Comparison of ENCODE assay signal across 19 cellular contexts in genomic region chr11:78190871-78191538, GRCh38. TPM values are rescaled to one million over a fixed set of nuclear protein-coding genes. Genes with fewer than 3 reads are reported as not detected.
A peak's percentile ranks its signal among the peaks of the same experiment; 100 is the strongest.
DNase-seq lines count a peak whose midpoint lies in the region; ATAC-seq and TF ChIP-seq lines count a peak whose summit lies in the region.
"Had no signal": no experiment of that assay in that cellular context is flagged by ENCODE, and none has a peak within 500 bp of the region (broad histone marks: within the 10 kb centered on the region; RNA-seq: fewer than 3 reads in every experiment).

No MANE protein-coding gene starts in this region.

- H3K27me3 ChIP-seq in thoracic aorta (replicated peaks; ENCODE audit: insufficient read depth): no peaks in the 10 kb centered on the region

- peaks cover 62% of the 10 kb centered on the region for H3K4me1 Mint-ChIP-seq in activated naive CD4-positive, alpha-beta T cell treated with anti-CD3 and anti-CD28 coated beads, Interleukin-2, amount 10 ng/mL, durations not matched to agents 7 days and 5 days
- peaks cover 72% of the 10 kb centered on the region for H3K4me1 Mint-ChIP-seq in activated T-helper 1 cell treated with anti-CD3 and anti-CD28 coated beads, Interleukin-12 subunit alpha, Interleukin-12 subunit beta, Interleukin-2, Interleukin-4 antibody, amounts not matched to agents 30 ng/mL and 10 ng/mL and 1 ng/mL, durations not matched to agents 14 hours and 24 hours and 36 hours (ENCODE audit: low read depth)
- peaks cover 38 to 81% (median 65%) of the 10 kb centered on the region in 4 donors for H3K4me1 Mint-ChIP-seq in naive thymus-derived CD8-positive, alpha-beta T cell

- H3K4me3 ChIP-seq in thoracic aorta: peak overlapping the region; percentile 95

- peaks cover 45 to 75% of the 10 kb centered on the region in 2 donors for H3K4me1 ChIP-seq in thoracic aorta (ENCODE audit: control insufficient read depth in 1 of 2, low read depth in 2 of 2)

- H3K27me3 Mint-ChIP-seq in activated naive CD4-positive, alpha-beta T cell treated with anti-CD3 and anti-CD28 coated beads, Interleukin-2, amount 10 ng/mL, durations not matched to agents 7 days and 5 days: no peaks in the 10 kb centered on the region
- no peaks in the 10 kb centered on the region for H3K27me3 Mint-ChIP-seq in activated T-helper 1 cell treated with anti-CD3 and anti-CD28 coated beads, Interleukin-12 subunit alpha, Interleukin-12 subunit beta, Interleukin-2, Interleukin-4 antibody, amounts not matched to agents 30 ng/mL and 10 ng/mL and 1 ng/mL, durations not matched to agents 14 hours and 24 hours and 36 hours (ENCODE audit: insufficient read depth)
- H3K27me3 Mint-ChIP-seq in naive thymus-derived CD8-positive, alpha-beta T cell: no peaks in the 10 kb centered on the region
- H3K27me3 Mint-ChIP-seq: effector memory CD8-positive, alpha-beta T cell; stimulated activated naive B cell treated with anti-CD40 and anti-IgM and Interleukin-4, amounts not matched to agents 10 μg/mL and 1 μg/mL and 100 μg/mL, for 72 hours had no signal

- intact Hi-C loops in activated T-helper 1 cell treated with anti-CD3 and anti-CD28 coated beads, Interleukin-12 subunit alpha, Interleukin-12 subunit beta, Interleukin-2, Interleukin-4 antibody, amounts not matched to agents 30 ng/mL and 10 ng/mL and 1 ng/mL, durations not matched to agents 14 hours and 24 hours and 36 hours (cut with micrococcal nuclease): no loop called here

- H3K9me3 Mint-ChIP-seq in activated naive CD4-positive, alpha-beta T cell treated with anti-CD3 and anti-CD28 coated beads, Interleukin-2, amount 10 ng/mL, durations not matched to agents 7 days and 5 days: no peaks in the 10 kb centered on the region
- no peaks in the 10 kb centered on the region for H3K9me3 Mint-ChIP-seq in activated naive CD4-positive, alpha-beta T cell treated with anti-CD3 and anti-CD28 coated beads, Interleukin-2, amount 50 U/mL, for 72 hours
- H3K9me3 Mint-ChIP-seq in activated T-helper 1 cell treated with anti-CD3 and anti-CD28 coated beads, Interleukin-12 subunit alpha, Interleukin-12 subunit beta, Interleukin-2, Interleukin-4 antibody, amounts not matched to agents 30 ng/mL and 10 ng/mL and 1 ng/mL, durations not matched to agents 14 hours and 24 hours and 36 hours: no peaks in the 10 kb centered on the region
- no peaks in the 10 kb centered on the region for H3K9me3 Mint-ChIP-seq in naive thymus-derived CD8-positive, alpha-beta T cell
- H3K9me3 Mint-ChIP-seq: effector memory CD8-positive, alpha-beta T cell had no signal

- H3K9me3 ChIP-seq in thoracic aorta: no peaks in the 10 kb centered on the region

- POLR2A ChIA-PET in naive thymus-derived CD8-positive, alpha-beta T cell (lab: Charles Lee): interaction anchor here (6.6 kb wide), 1 partner anchor 11 kb away, joined by 63 read pairs; no protein-coding TSS in a partner anchor

- CTCF ChIA-PET in activated naive CD4-positive, alpha-beta T cell treated with anti-CD3 and anti-CD28 coated beads, Interleukin-2, amount 10 ng/mL, durations not matched to agents 7 days and 5 days (lab: Charles Lee): no interaction called here

- peak overlapping the region; percentile 29 for H3K4me3 Mint-ChIP-seq in activated naive CD4-positive, alpha-beta T cell treated with anti-CD3 and anti-CD28 coated beads, Interleukin-2, amount 10 ng/mL, durations not matched to agents 7 days and 5 days
- peak overlapping the region; percentile 99 for H3K4me3 Mint-ChIP-seq in activated T-helper 1 cell treated with anti-CD3 and anti-CD28 coated beads, Interleukin-12 subunit alpha, Interleukin-12 subunit beta, Interleukin-2, Interleukin-4 antibody, amounts not matched to agents 30 ng/mL and 10 ng/mL and 1 ng/mL, durations not matched to agents 14 hours and 24 hours and 36 hours
- H3K4me3 Mint-ChIP-seq in naive thymus-derived CD8-positive, alpha-beta T cell: peak overlapping the region in 6 of 10 donors; percentile 16 to 98 (median 32)

- peaks cover 26% of the 10 kb centered on the region for H3K36me3 Mint-ChIP-seq in activated naive CD4-positive, alpha-beta T cell treated with anti-CD3 and anti-CD28 coated beads, Interleukin-2, amount 10 ng/mL, durations not matched to agents 7 days and 5 days
- H3K36me3 Mint-ChIP-seq in activated naive CD4-positive, alpha-beta T cell treated with anti-CD3 and anti-CD28 coated beads, Interleukin-2, amount 50 U/mL, for 72 hours: peaks cover 30% of the 10 kb centered on the region in 2 donors
- peaks cover 30% of the 10 kb centered on the region for H3K36me3 Mint-ChIP-seq in activated T-helper 1 cell treated with anti-CD3 and anti-CD28 coated beads, Interleukin-12 subunit alpha, Interleukin-12 subunit beta, Interleukin-2, Interleukin-4 antibody, amounts not matched to agents 30 ng/mL and 10 ng/mL and 1 ng/mL, durations not matched to agents 14 hours and 24 hours and 36 hours (ENCODE audit: low read depth)
- H3K36me3 Mint-ChIP-seq in naive thymus-derived CD8-positive, alpha-beta T cell: peaks cover 0 to 2% (median 0%) of the 10 kb centered on the region in 3 donors

- no peak overlapping the region for H3K27ac Mint-ChIP-seq in activated naive CD4-positive, alpha-beta T cell treated with anti-CD3 and anti-CD28 coated beads, Interleukin-2, amount 10 ng/mL, durations not matched to agents 7 days and 5 days
- H3K27ac Mint-ChIP-seq in activated naive CD4-positive, alpha-beta T cell treated with anti-CD3 and anti-CD28 coated beads, Interleukin-2, amount 50 U/mL, for 72 hours: no peak overlapping the region
- H3K27ac Mint-ChIP-seq in activated T-helper 1 cell treated with anti-CD3 and anti-CD28 coated beads, Interleukin-12 subunit alpha, Interleukin-12 subunit beta, Interleukin-2, Interleukin-4 antibody, amounts not matched to agents 30 ng/mL and 10 ng/mL and 1 ng/mL, durations not matched to agents 14 hours and 24 hours and 36 hours: peak overlapping the region; percentile 8
- peak overlapping the region; percentile 20 to 99 (median 65) for H3K27ac Mint-ChIP-seq in naive thymus-derived CD8-positive, alpha-beta T cell

- ATAC-seq in activated naive CD4-positive, alpha-beta T cell treated with anti-CD3 and anti-CD28 coated beads, Interleukin-2, amount 50 U/mL, for 72 hours: no peak
- ATAC-seq in naive thymus-derived CD8-positive, alpha-beta T cell: no peak
- ATAC-seq in thoracic aorta (ENCODE audit: insufficient number of reproducible peaks, low FRiP score, low read depth): no peak
- no peak for ATAC-seq in HG02852 (IDR thresholded peaks at IDR 0.05; ENCODE audit: unreplicated experiment)
- ATAC-seq: activated CD4-positive, CD25-positive, alpha-beta regulatory T cell treated with anti-CD3 and anti-CD28 coated beads, Interleukin-2, amount 50 U/mL, for 24 hours; effector memory CD8-positive, alpha-beta T cell; stimulated activated naive B cell treated with anti-CD40 and anti-IgM and Interleukin-4, amounts not matched to agents 10 μg/mL and 1 μg/mL and 100 μg/mL, for 72 hours had no signal

- no peaks in the 10 kb centered on the region for H3K36me3 ChIP-seq in thoracic aorta

- no peak for DNase-seq in activated naive CD4-positive, alpha-beta T cell treated with anti-CD3 and anti-CD28 coated beads, Interleukin-2, amount 10 ng/mL, durations not matched to agents 7 days and 5 days
- no peak for DNase-seq in activated naive CD4-positive, alpha-beta T cell treated with anti-CD3 and anti-CD28 coated beads, Interleukin-2, amount 50 U/mL, for 72 hours (ENCODE audit: low spot score in 2 of 2)
- no peak for DNase-seq in activated T-helper 1 cell treated with anti-CD3 and anti-CD28 coated beads, Interleukin-12 subunit alpha, Interleukin-12 subunit beta, Interleukin-2, Interleukin-4 antibody, amounts not matched to agents 30 ng/mL and 10 ng/mL and 1 ng/mL, durations not matched to agents 14 hours and 24 hours and 36 hours (ENCODE audit: low spot score)
- DNase-seq in naive thymus-derived CD8-positive, alpha-beta T cell: no peak
- no peak for DNase-seq in thoracic aorta (ENCODE audit: low spot score)
- DNase-seq in NCI-H128 (lab: John Stamatoyannopoulos, UW; ENCODE audit: unreplicated experiment): no peak
- DNase-seq in NCI-H1436 (lab: John Stamatoyannopoulos, UW): no peak
- DNase-seq: ACHN; activated naive CD4-positive, alpha-beta T cell treated with anti-CD3 and anti-CD28 coated beads, Interleukin-2, amount 50 U/mL, for 16 hours; COR-L47; effector memory CD8-positive, alpha-beta T cell; hippocampal formation; kidney; NCI-H1105 treated with DMSO at 0.1 percent for 48 hours; stimulated activated naive B cell treated with anti-CD40 and anti-IgM and Interleukin-4, amounts not matched to agents 10 μg/mL and 1 μg/mL and 100 μg/mL, for 72 hours had no signal

- peak overlapping the region; percentile 64 to 85 for H3K27ac ChIP-seq in thoracic aorta
- H3K27ac ChIP-seq: KMS-11, RWPE1 had no signal

- TF ChIP-seq CTCF in thoracic aorta (IDR thresholded peaks at IDR 0.05): no peak

RNA-seq across cellular contexts. Expression of gene USP35, which starts 2.3 kb away (rescaled TPM):
- 10 to 100 TPM; 16.3 to 21.8 TPM for total RNA-seq in activated naive CD4-positive, alpha-beta T cell treated with anti-CD3 and anti-CD28 coated beads, Interleukin-2, amount 50 U/mL, for 72 hours
- 11.8 and 14.0 TPM in 2 replicates for total RNA-seq in activated T-helper 1 cell treated with anti-CD3 and anti-CD28 coated beads, Interleukin-12 subunit alpha, Interleukin-12 subunit beta, Interleukin-2, Interleukin-4 antibody, amounts not matched to agents 30 ng/mL and 10 ng/mL and 1 ng/mL, durations not matched to agents 14 hours and 24 hours and 36 hours
- total RNA-seq in naive thymus-derived CD8-positive, alpha-beta T cell: 10 to 100 TPM; 11.4 to 12.4 TPM
- polyA plus RNA-seq in naive thymus-derived CD8-positive, alpha-beta T cell: 1 to 10 TPM in 2 of 3 donors, under 1 TPM in 1; 0.76 to 1.5 (median 1.5) TPM
- 10 to 100 TPM; 38.8 to 44.1 TPM for total RNA-seq in thoracic aorta

RNA-seq across cellular contexts. Expression of gene KCTD21, which starts 2.6 kb away (rescaled TPM):
- 10 to 100 TPM in 1 of 2 donors, 1 to 10 TPM in 1; 6.6 to 12.2 TPM for total RNA-seq in activated naive CD4-positive, alpha-beta T cell treated with anti-CD3 and anti-CD28 coated beads, Interleukin-2, amount 50 U/mL, for 72 hours
- 10.7 and 12.0 TPM in 2 replicates for total RNA-seq in activated T-helper 1 cell treated with anti-CD3 and anti-CD28 coated beads, Interleukin-12 subunit alpha, Interleukin-12 subunit beta, Interleukin-2, Interleukin-4 antibody, amounts not matched to agents 30 ng/mL and 10 ng/mL and 1 ng/mL, durations not matched to agents 14 hours and 24 hours and 36 hours
- total RNA-seq in naive thymus-derived CD8-positive, alpha-beta T cell: 1 to 10 TPM; 5.1 to 6.1 TPM
- polyA plus RNA-seq in naive thymus-derived CD8-positive, alpha-beta T cell: 1 to 10 TPM in 1 of 3 donors, under 1 TPM in 2; 0.08 to 2.5 (median 0.94) TPM
- 10 to 100 TPM in 1 of 2 donors, 1 to 10 TPM in 1; 9.1 to 13.7 TPM for total RNA-seq in thoracic aorta

RNA-seq across cellular contexts. Expression of gene ALG8, which starts 51.6 kb away (rescaled TPM):
- total RNA-seq in activated naive CD4-positive, alpha-beta T cell treated with anti-CD3 and anti-CD28 coated beads, Interleukin-2, amount 50 U/mL, for 72 hours: 10 to 100 TPM; 42.9 to 72.1 TPM
- total RNA-seq in activated T-helper 1 cell treated with anti-CD3 and anti-CD28 coated beads, Interleukin-12 subunit alpha, Interleukin-12 subunit beta, Interleukin-2, Interleukin-4 antibody, amounts not matched to agents 30 ng/mL and 10 ng/mL and 1 ng/mL, durations not matched to agents 14 hours and 24 hours and 36 hours: 57.9 and 74.2 TPM in 2 replicates
- 10 to 100 TPM; 37.4 to 40.3 TPM for total RNA-seq in naive thymus-derived CD8-positive, alpha-beta T cell
- polyA plus RNA-seq in naive thymus-derived CD8-positive, alpha-beta T cell: 10 to 100 TPM; 54.6 to 65.0 (median 64.4) TPM
- 10 to 100 TPM; 19.5 to 26.3 TPM for total RNA-seq in thoracic aorta

Comparison
In these comparisons a context has a peak if more than half of its experiments do, and no peak if none do; other contexts are left out.
1. H3K27ac Mint-ChIP-seq: peak in activated T-helper 1 cell treated with anti-CD3 and anti-CD28 coated beads, Interleukin-12 subunit alpha, Interleukin-12 subunit beta, Interleukin-2, Interleukin-4 antibody, amounts not matched to agents 30 ng/mL and 10 ng/mL and 1 ng/mL, durations not matched to agents 14 hours and 24 hours and 36 hours (single experiment) and naive thymus-derived CD8-positive, alpha-beta T cell (10 of 10); none in activated naive CD4-positive, alpha-beta T cell treated with anti-CD3 and anti-CD28 coated beads, Interleukin-2, amount 10 ng/mL, durations not matched to agents 7 days and 5 days (single experiment) and activated naive CD4-positive, alpha-beta T cell treated with anti-CD3 and anti-CD28 coated beads, Interleukin-2, amount 50 U/mL, for 72 hours (0 of 2).
2. H3K4me3 Mint-ChIP-seq: peak in every context shown above with its lines; median percentile 99 in activated T-helper 1 cell treated with anti-CD3 and anti-CD28 coated beads, Interleukin-12 subunit alpha, Interleukin-12 subunit beta, Interleukin-2, Interleukin-4 antibody, amounts not matched to agents 30 ng/mL and 10 ng/mL and 1 ng/mL, durations not matched to agents 14 hours and 24 hours and 36 hours; 32 in naive thymus-derived CD8-positive, alpha-beta T cell; 29 in activated naive CD4-positive, alpha-beta T cell treated with anti-CD3 and anti-CD28 coated beads, Interleukin-2, amount 10 ng/mL, durations not matched to agents 7 days and 5 days.